In the genomic region with DNA sequence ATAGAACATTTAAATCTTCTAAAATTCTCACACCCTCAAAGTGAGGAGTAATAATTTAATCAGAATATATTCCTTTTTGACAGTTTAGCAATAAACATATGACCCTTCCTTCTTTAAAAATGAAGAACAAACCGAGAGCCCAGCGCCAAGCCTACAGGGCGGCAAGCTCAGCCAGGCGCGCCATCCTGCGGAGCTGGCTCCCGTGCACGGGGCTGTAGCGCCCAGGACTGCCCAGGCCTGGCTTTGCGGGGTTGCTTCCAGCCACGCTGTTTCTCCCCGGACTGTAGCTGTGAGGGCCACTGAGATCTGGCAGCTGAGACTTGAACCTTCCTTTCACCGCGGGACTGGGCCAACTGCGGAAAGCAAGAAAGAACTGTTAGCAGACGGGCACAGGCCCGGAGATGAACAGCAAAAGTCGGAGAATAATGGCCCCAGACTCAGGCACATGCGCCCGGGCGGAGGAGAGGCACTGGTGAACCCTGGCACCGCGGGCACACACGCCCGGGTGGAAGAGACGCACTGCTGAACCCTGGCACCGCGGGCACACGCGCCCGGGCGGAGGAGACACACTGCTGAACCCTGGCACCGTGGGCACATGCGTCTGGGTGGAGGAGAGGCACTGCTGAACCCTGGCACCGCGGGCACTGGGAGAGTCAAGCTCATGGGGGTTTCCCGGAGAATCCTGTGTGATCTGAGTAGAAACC, we compare ENCODE assay signal across 22 cellular contexts. TPM values are rescaled to one million over a fixed set of nuclear protein-coding genes. Genes with fewer than 3 reads are reported as not detected.
DNase-seq lines count a peak whose midpoint lies in the region; ATAC-seq, FAIRE-seq and TF ChIP-seq lines count a peak whose summit lies in the region.
"Had no signal": no experiment of that assay in that cellular context is flagged by ENCODE, and none has a peak within 500 bp of the region (broad histone marks: within the 10 kb centered on the region; RNA-seq: fewer than 3 reads in every experiment).

No MANE protein-coding gene starts in this region.

- TF ChIP-seq CTCF in HEK293 (tag by site-specific recombination; IDR thresholded peaks at IDR 0.05) (no peak), K562 (IDR thresholded peaks at IDR 0.05 in 2 of 3, conservative IDR thresholded peaks at IDR 0.05 in 1 of 3; ENCODE audit: insufficient read depth in 2 of 3, low read depth in 1 of 3, low read length in 3 of 3) (no peak), HepG2 (CRISPR knock-in tag; IDR thresholded peaks at IDR 0.05) (no peak)

- peaks cover 5% of the 10 kb centered on the region for H3K9me1 ChIP-seq in K562 (ENCODE audit: control insufficient read depth, insufficient read depth, low read length)

- intact Hi-C loops in K562 (cut with micrococcal nuclease) (no loop called here), HepG2 (cut with micrococcal nuclease; ENCODE audit: unreplicated experiment) (no loop called here), sciatic nerve (cut with DNase I) (no loop called here)

- DNase-seq in K562 (ENCODE audit: extremely low read depth in 1 of 4, low spot score in 3 of 4) (no peak), HepG2 (ENCODE audit: low spot score) (no peak), sciatic nerve (ENCODE audit: low spot score) (no peak), T-helper 2 cell (no peak), NCI-H2029 treated with DMSO at 0.1 percent for 48 hours (lab: John Stamatoyannopoulos, UW) (no peak)
- DNase-seq: ACHN; C1 segment of cervical spinal cord; CD8-positive, alpha-beta memory T cell; DMS79; KG1; NCI-H1105 treated with DMSO at 0.1 percent for 48 hours; NCI-H1694; NCI-H2107; NCI-H510A treated with DMSO at 0.1 percent for 48 hours; NCI-H774; OCI-M1 had no signal

- BruUV-seq in K562 (replicated peaks; lab: Mats Ljungman, UMichigan), result no TSS peak
- BruUV-seq in HepG2 (replicated peaks; lab: Mats Ljungman, UMichigan), result no TSS peak

- no peak overlapping the region; a peak in 1 of 4 replicates for H3K9ac ChIP-seq in K562 (ENCODE audit: insufficient read depth in 1 of 2, low read depth in 2 of 2, low read length in 2 of 2)
- no peak overlapping the region for H3K9ac ChIP-seq in HepG2 (ENCODE audit: insufficient read depth, low read depth, low read length)

- WGBS in K562 (ENCODE audit: insufficient coverage, low coverage, missing lambda C conversion rate), result 94% methylated on average over 29 of the region's 37 CpGs
- WGBS in HepG2 (ENCODE audit: low lambda C conversion rate), result 95% methylated on average over 34 of the region's 37 CpGs

- TF ChIP-seq EP300 in K562 (IDR thresholded peaks at IDR 0.05; ENCODE audit: low read length), result no peak
- no peak for TF ChIP-seq EP300 in HepG2 (IDR thresholded peaks at IDR 0.05; ENCODE audit: low read depth in 2 of 2, low read length in 2 of 2)
- no peak for TF ChIP-seq EP300 in HepG2 (CRISPR knock-in tag; IDR thresholded peaks at IDR 0.05; ENCODE audit: borderline replicate concordance)

- H3K4me3 ChIP-seq in HEK293 (ENCODE audit: low read depth, low read length) (no peak overlapping the region), K562 (no peak overlapping the region), HepG2 (replicated peaks in 1 of 3; ENCODE audit: insufficient read depth in 1 of 3, low read depth in 2 of 3, low read length in 3 of 3) (no peak overlapping the region)

- H3K79me2 ChIP-seq in K562 (ENCODE audit: control insufficient read depth, insufficient read depth, low read length) (no peaks in the 10 kb centered on the region), HepG2 (ENCODE audit: insufficient read depth, low read length) (no peaks in the 10 kb centered on the region)

- H3K9me3 ChIP-seq in HEK293 (ENCODE audit: control insufficient read depth, insufficient read depth, low read depth, low read length), result no peaks in the 10 kb centered on the region
- peaks cover 6% of the 10 kb centered on the region; the same call in 1 of the 2 replicates for H3K9me3 ChIP-seq in K562 (replicated peaks; ENCODE audit: control insufficient read depth, insufficient read depth, low read depth, low read length)
- H3K9me3 ChIP-seq in HepG2 (ENCODE audit: low read length), result no peaks in the 10 kb centered on the region

- TF ChIP-seq RAD21 in K562 (CRISPR knock-in tag; conservative IDR thresholded peaks at IDR 0.05 in 1 of 2, IDR thresholded peaks at IDR 0.05 in 1 of 2) (no peak), HepG2 (CRISPR knock-in tag; IDR thresholded peaks at IDR 0.05) (no peak)

- POLR2A ChIA-PET in HEK293 (lab: Yijun Ruan, JAX), result interaction anchor here (0.6 kb wide), 1 partner anchor 16 kb away, joined by 3 read pairs; no protein-coding TSS in a partner anchor
- POLR2A ChIA-PET in K562 (lab: Yijun Ruan, JAX), result interaction anchor here (0.6 kb wide), 1 partner anchor 35 kb away, joined by 4 read pairs; no protein-coding TSS in a partner anchor
- POLR2A ChIA-PET in HepG2 (lab: Yijun Ruan, JAX), result no interaction called here

- H3K4me1 ChIP-seq in HEK293 (ENCODE audit: control insufficient read depth, insufficient read depth, low read length), result no peaks in the 10 kb centered on the region
- H3K4me1 ChIP-seq in K562 (replicated peaks in 1 of 2; ENCODE audit: control insufficient read depth in 2 of 2, insufficient read depth in 2 of 2, low read length in 2 of 2), result peaks cover 0 to 18% of the 10 kb centered on the region in 2 experiments; a peak in 3 of 5 replicates
- H3K4me1 ChIP-seq in HepG2 (ENCODE audit: insufficient read depth, low read length), result no peaks in the 10 kb centered on the region

- H3K27ac ChIP-seq in HEK293 (ENCODE audit: extremely low read depth, low read depth, low read length) (no peak overlapping the region), K562 (ENCODE audit: extremely low read depth, low read depth, low read length) (no peak overlapping the region), HepG2 (ENCODE audit: extremely low read length, insufficient read depth, low read length) (no peak overlapping the region)

- H3K27me3 ChIP-seq in K562 (ENCODE audit: control insufficient read depth in 2 of 2, insufficient read depth in 2 of 2, low read length in 2 of 2) (no peaks in the 10 kb centered on the region), HepG2 (ENCODE audit: control insufficient read depth in 1 of 2, insufficient read depth in 2 of 2, low read length in 2 of 2) (no peaks in the 10 kb centered on the region)

- no peak for TF ChIP-seq POLR2A in K562 (conservative IDR thresholded peaks at IDR 0.05)
- no peak for TF ChIP-seq POLR2A in HepG2 (IDR thresholded peaks at IDR 0.05; ENCODE audit: insufficient read depth in 1 of 2, low read depth in 2 of 2, low read length in 2 of 2)

- ATAC-seq in K562 (no peak), HepG2 (no peak), sciatic nerve (peak; percentile 20), HG02642 (IDR thresholded peaks at IDR 0.05; ENCODE audit: poor library complexity, unreplicated experiment) (no peak)

- CTCF ChIA-PET in HEK293 (lab: Yijun Ruan, JAX), result no interaction called here
- CTCF ChIA-PET in K562 (lab: Yijun Ruan, JAX; ENCODE audit: low intra/inter-chr PET ratio), result no interaction called here
- CTCF ChIA-PET in HepG2 (lab: Yijun Ruan, JAX; ENCODE audit: low intra/inter-chr PET ratio, low total read pairs), result no interaction called here

- H3K4me2 ChIP-seq in K562 (ENCODE audit: insufficient read depth, low read length), result no peak overlapping the region
- H3K4me2 ChIP-seq in HepG2 (ENCODE audit: low read depth, low read length), result no peak overlapping the region

- no peaks in the 10 kb centered on the region; the same call in 1 of the 2 replicates for H4K20me1 ChIP-seq in K562 (replicated peaks; ENCODE audit: control insufficient read depth, insufficient read depth, low read length)
- no peaks in the 10 kb centered on the region for H4K20me1 ChIP-seq in HepG2 (ENCODE audit: insufficient read depth, low read length)

- in situ Hi-C loops in K562 (cut with MboI), result no loop called here
- in situ Hi-C loops in HepG2 (cut with HindIII; ENCODE audit: extremely low pct_ligation_motif_present, low pct_unique_long_range_greater_than_20kb), result no loop called here

- H3K36me3 ChIP-seq in HEK293 (ENCODE audit: control insufficient read depth in 2 of 2, insufficient read depth in 1 of 2, low read length in 2 of 2) (peaks cover 37 to 95% of the 10 kb centered on the region in 2 experiments), K562 (ENCODE audit: control insufficient read depth, insufficient read depth, low read length) (peaks cover 95% of the 10 kb centered on the region), HepG2 (replicated peaks in 1 of 2; ENCODE audit: control insufficient read depth in 1 of 2, insufficient read depth in 2 of 2, low read length in 2 of 2) (peaks cover 21 to 72% of the 10 kb centered on the region in 2 experiments; a peak in 4 of 5 replicates)

- FAIRE-seq in K562 (lab: Jason Lieb, UNC) (no peak), HepG2 (lab: Jason Lieb, UNC) (no peak)
- FAIRE-seq: D721Med, GM12892, GM18507, H1 had no signal

- no peak overlapping the region for H2AFZ ChIP-seq in K562 (ENCODE audit: low read depth, low read length)
- no peak overlapping the region for H2AFZ ChIP-seq in HepG2 (ENCODE audit: low read length)

RNA-seq across cellular contexts. Expression of gene PGAM5, which starts 16.6 kb away (rescaled TPM):
- total RNA-seq in K562 (2011; cell fraction: chromatin; rRNA removed; ENCODE audit: low replicate concordance), result 33.1 and 58.6 TPM in 2 replicates
- 36.3 and 36.7 TPM in 2 replicates for total RNA-seq in K562 (2011; cell fraction: nucleolus; rRNA removed)
- total RNA-seq in K562 (2011; cell fraction: nucleoplasm; rRNA removed), result 27.6 and 28.5 TPM in 2 replicates
- 99.8 and 119 TPM in 2 replicates for total RNA-seq in K562 (2014; rRNA removed)
- 56.8 and 69.5 TPM in 2 replicates for total RNA-seq in K562 (2014; rRNA removed; fragmentation: Illumina TruSeq; extraction: Trizol)
- total RNA-seq in K562 (2015; rRNA removed; fragmentation: Illumina TruSeq; extraction: Trizol), result 88.5 and 89.0 TPM in 2 replicates
- total RNA-seq in K562 (2021), result 121 and 125 TPM in 2 replicates
- 49.1 and 49.2 TPM in 2 replicates for polyA plus RNA-seq in K562 (2011; rRNA removed)
- polyA plus RNA-seq in K562 (2011; cell fraction: cytosol; rRNA removed), result 56.7 and 135 TPM in 2 replicates
- polyA plus RNA-seq in K562 (2011; cell fraction: nucleus; rRNA removed), result 20.9 and 37.2 TPM in 2 replicates
- 39.2 and 77.3 TPM in 2 replicates for polyA plus RNA-seq in K562 (2012)
- polyA plus RNA-seq in K562 (2014; fragmentation: Illumina TruSeq; extraction: Trizol), result 90.2 and 97.3 TPM in 2 replicates
- 10 to 100 TPM in 1 of 2 experiments, 1 to 10 TPM in 1; 7.4 to 11.4 TPM for polyA plus RNA-seq in K562 (2014; fragmentation: Nextera tagmentation; extraction: Ambion mirVana)
- 60.7 and 78.9 TPM in 2 replicates for polyA plus RNA-seq in K562 (2014; rRNA removed)
- 33.5 and 64.2 TPM in 2 replicates for polyA minus RNA-seq in K562 (2011; rRNA and poly(A)+ RNA removed)
- polyA minus RNA-seq in K562 (2011; cell fraction: cytosol; rRNA and poly(A)+ RNA removed), result 85.1 and 114 TPM in 2 replicates
- polyA minus RNA-seq in K562 (2011; cell fraction: nucleus; rRNA and poly(A)+ RNA removed), result 17.0 and 19.7 TPM in 2 replicates
- 77.1 and 77.9 TPM in 2 replicates for total RNA-seq in HepG2 (2016; rRNA removed; fragmentation: Illumina TruSeq; extraction: Trizol)
- 37.0 and 40.3 TPM in 2 replicates for total RNA-seq in HepG2 (2016; cell fraction: cytosol; rRNA removed; fragmentation: Illumina TruSeq; extraction: Trizol; ENCODE audit: low read depth)
- total RNA-seq in HepG2 (2016; cell fraction: insoluble cytoplasmic fraction; rRNA removed; fragmentation: Illumina TruSeq; extraction: Trizol), result 75.8 and 78.5 TPM in 2 replicates
- total RNA-seq in HepG2 (2016; cell fraction: membrane; rRNA removed; fragmentation: Illumina TruSeq; extraction: Trizol), result 82.5 and 88.7 TPM in 2 replicates
- total RNA-seq in HepG2 (2016; cell fraction: nucleus; rRNA removed; fragmentation: Illumina TruSeq; extraction: Trizol), result 27.7 and 31.2 TPM in 2 replicates
- 18.0 and 23.8 TPM in 2 replicates for polyA plus RNA-seq in HepG2 (2011; rRNA removed)
- 15.3 and 23.5 TPM in 2 replicates for polyA plus RNA-seq in HepG2 (2011; cell fraction: cytosol; rRNA removed)
- polyA plus RNA-seq in HepG2 (2011; cell fraction: nucleus; rRNA removed), result 14.4 and 15.9 TPM in 2 replicates
- polyA plus RNA-seq in HepG2 (2012), result 14.5 and 23.5 TPM in 2 replicates
- 28.3 and 31.0 TPM in 2 replicates for polyA plus RNA-seq in HepG2 (2016; cell fraction: cytosol; fragmentation: Illumina TruSeq; extraction: Trizol; ENCODE audit: low read depth)
- 59.5 and 70.5 TPM in 2 replicates for polyA plus RNA-seq in HepG2 (2016; cell fraction: insoluble cytoplasmic fraction; fragmentation: Illumina TruSeq; extraction: Trizol; ENCODE audit: low read depth)
- polyA plus RNA-seq in HepG2 (2016; cell fraction: membrane; fragmentation: Illumina TruSeq; extraction: Trizol; ENCODE audit: low read depth), result 47.3 and 51.7 TPM in 2 replicates
- polyA plus RNA-seq in HepG2 (2016; cell fraction: nucleus; fragmentation: Illumina TruSeq; extraction: Trizol; ENCODE audit: insufficient read depth, low read depth), result 43.9 and 45.1 TPM in 2 replicates
- 89.6 and 210 TPM in 2 replicates for polyA minus RNA-seq in HepG2 (2011; rRNA and poly(A)+ RNA removed; ENCODE audit: low replicate concordance)
- 28.3 and 32.7 TPM in 2 replicates for polyA minus RNA-seq in HepG2 (2011; cell fraction: cytosol; rRNA and poly(A)+ RNA removed)
- 9.9 and 10.2 TPM in 2 replicates for polyA minus RNA-seq in HepG2 (2011; cell fraction: nucleus; rRNA and poly(A)+ RNA removed)
- 12.1 TPM for total RNA-seq in sciatic nerve

RNA-seq across cellular contexts. Expression of gene ANKLE2, which starts 34.4 kb away (rescaled TPM):
- 353 and 486 TPM in 2 replicates for total RNA-seq in K562 (2011; cell fraction: chromatin; rRNA removed; ENCODE audit: low replicate concordance)
- total RNA-seq in K562 (2011; cell fraction: nucleolus; rRNA removed), result 225 and 254 TPM in 2 replicates
- 264 and 271 TPM in 2 replicates for total RNA-seq in K562 (2011; cell fraction: nucleoplasm; rRNA removed)
- total RNA-seq in K562 (2014; rRNA removed) (33.6 and 42.3 TPM in 2 replicates), K562 (2014; rRNA removed; fragmentation: Illumina TruSeq; extraction: Trizol) (44.0 and 45.6 TPM in 2 replicates), K562 (2015; rRNA removed; fragmentation: Illumina TruSeq; extraction: Trizol) (49.5 and 50.4 TPM in 2 replicates), K562 (2021) (54.3 and 56.9 TPM in 2 replicates), HepG2 (2016; rRNA removed; fragmentation: Illumina TruSeq; extraction: Trizol) (16.2 and 35.3 TPM in 2 replicates), sciatic nerve (55.9 TPM)
- polyA plus RNA-seq in K562 (2011; rRNA removed) (57.7 and 69.0 TPM in 2 replicates), K562 (2014; fragmentation: Illumina TruSeq; extraction: Trizol) (43.6 and 46.3 TPM in 2 replicates), K562 (2014; fragmentation: Nextera tagmentation; extraction: Ambion mirVana) (1 to 10 TPM; 3.2 TPM), K562 (2014; rRNA removed) (49.7 and 51.6 TPM in 2 replicates), HepG2 (2011; rRNA removed) (37.1 and 51.2 TPM in 2 replicates)
- polyA plus RNA-seq in K562 (2011; cell fraction: cytosol; rRNA removed), result 41.4 and 48.0 TPM in 2 replicates
- polyA plus RNA-seq in K562 (2011; cell fraction: nucleus; rRNA removed), result 224 and 322 TPM in 2 replicates
- polyA plus RNA-seq in K562 (2012), result 39.1 and 44.5 TPM in 2 replicates
- 139 and 163 TPM in 2 replicates for polyA minus RNA-seq in K562 (2011; rRNA and poly(A)+ RNA removed)
- 46.5 and 72.4 TPM in 2 replicates for polyA minus RNA-seq in K562 (2011; cell fraction: cytosol; rRNA and poly(A)+ RNA removed)
- 105 and 129 TPM in 2 replicates for polyA minus RNA-seq in K562 (2011; cell fraction: nucleus; rRNA and poly(A)+ RNA removed)
- 20.1 and 20.5 TPM in 2 replicates for total RNA-seq in HepG2 (2016; cell fraction: cytosol; rRNA removed; fragmentation: Illumina TruSeq; extraction: Trizol; ENCODE audit: low read depth)
- total RNA-seq in HepG2 (2016; cell fraction: insoluble cytoplasmic fraction; rRNA removed; fragmentation: Illumina TruSeq; extraction: Trizol), result 14.0 and 36.7 TPM in 2 replicates
- total RNA-seq in HepG2 (2016; cell fraction: membrane; rRNA removed; fragmentation: Illumina TruSeq; extraction: Trizol), result 16.8 and 21.8 TPM in 2 replicates
- total RNA-seq in HepG2 (2016; cell fraction: nucleus; rRNA removed; fragmentation: Illumina TruSeq; extraction: Trizol), result 62.3 and 64.4 TPM in 2 replicates
- polyA plus RNA-seq in HepG2 (2011; cell fraction: cytosol; rRNA removed), result 23.3 and 24.4 TPM in 2 replicates
- polyA plus RNA-seq in HepG2 (2011; cell fraction: nucleus; rRNA removed), result 163 and 166 TPM in 2 replicates
- 30.1 and 31.6 TPM in 2 replicates for polyA plus RNA-seq in HepG2 (2012)
- 3.0 and 3.4 TPM in 2 replicates for polyA plus RNA-seq in HepG2 (2016; cell fraction: cytosol; fragmentation: Illumina TruSeq; extraction: Trizol; ENCODE audit: low read depth)
- 12.3 and 14.0 TPM in 2 replicates for polyA plus RNA-seq in HepG2 (2016; cell fraction: insoluble cytoplasmic fraction; fragmentation: Illumina TruSeq; extraction: Trizol; ENCODE audit: low read depth)
- 7.1 and 7.4 TPM in 2 replicates for polyA plus RNA-seq in HepG2 (2016; cell fraction: membrane; fragmentation: Illumina TruSeq; extraction: Trizol; ENCODE audit: low read depth)
- 129 and 136 TPM in 2 replicates for polyA plus RNA-seq in HepG2 (2016; cell fraction: nucleus; fragmentation: Illumina TruSeq; extraction: Trizol; ENCODE audit: insufficient read depth, low read depth)
- 183 and 431 TPM in 2 replicates for polyA minus RNA-seq in HepG2 (2011; rRNA and poly(A)+ RNA removed; ENCODE audit: low replicate concordance)
- 26.3 and 37.6 TPM in 2 replicates for polyA minus RNA-seq in HepG2 (2011; cell fraction: cytosol; rRNA and poly(A)+ RNA removed)
- polyA minus RNA-seq in HepG2 (2011; cell fraction: nucleus; rRNA and poly(A)+ RNA removed), result 111 and 121 TPM in 2 replicates

RNA-seq across cellular contexts. Expression of gene PXMP2, which starts 39.9 kb away (rescaled TPM):
- 19.3 and 34.7 TPM in 2 replicates for total RNA-seq in K562 (2011; cell fraction: chromatin; rRNA removed; ENCODE audit: low replicate concordance)
- 30.4 and 31.9 TPM in 2 replicates for total RNA-seq in K562 (2011; cell fraction: nucleolus; rRNA removed)
- total RNA-seq in K562 (2011; cell fraction: nucleoplasm; rRNA removed), result 32.8 and 57.0 TPM in 2 replicates
- total RNA-seq in K562 (2014; rRNA removed), result 66.1 and 70.9 TPM in 2 replicates
- 34.8 and 37.8 TPM in 2 replicates for total RNA-seq in K562 (2014; rRNA removed; fragmentation: Illumina TruSeq; extraction: Trizol)
- 39.8 and 41.0 TPM in 2 replicates for total RNA-seq in K562 (2015; rRNA removed; fragmentation: Illumina TruSeq; extraction: Trizol)
- total RNA-seq in K562 (2021), result 46.1 and 49.6 TPM in 2 replicates
- polyA plus RNA-seq in K562 (2011; rRNA removed), result 37.7 and 44.7 TPM in 2 replicates
- 48.9 and 69.8 TPM in 2 replicates for polyA plus RNA-seq in K562 (2011; cell fraction: cytosol; rRNA removed)
- polyA plus RNA-seq in K562 (2011; cell fraction: nucleus; rRNA removed), result 30.7 and 38.7 TPM in 2 replicates
- 43.7 and 55.0 TPM in 2 replicates for polyA plus RNA-seq in K562 (2012)
- 43.1 and 52.3 TPM in 2 replicates for polyA plus RNA-seq in K562 (2014; fragmentation: Illumina TruSeq; extraction: Trizol)
- polyA plus RNA-seq in K562 (2014; fragmentation: Nextera tagmentation; extraction: Ambion mirVana), result 1 to 10 TPM; 3.0 to 6.8 TPM
- polyA plus RNA-seq in K562 (2014; rRNA removed), result 64.0 and 66.0 TPM in 2 replicates
- polyA minus RNA-seq in K562 (2011; rRNA and poly(A)+ RNA removed), result 14.0 and 19.0 TPM in 2 replicates
- 12.7 and 15.9 TPM in 2 replicates for polyA minus RNA-seq in K562 (2011; cell fraction: cytosol; rRNA and poly(A)+ RNA removed)
- 7.6 and 10.8 TPM in 2 replicates for polyA minus RNA-seq in K562 (2011; cell fraction: nucleus; rRNA and poly(A)+ RNA removed)
- 38.3 and 42.9 TPM in 2 replicates for total RNA-seq in HepG2 (2016; rRNA removed; fragmentation: Illumina TruSeq; extraction: Trizol)
- 129 and 144 TPM in 2 replicates for total RNA-seq in HepG2 (2016; cell fraction: cytosol; rRNA removed; fragmentation: Illumina TruSeq; extraction: Trizol; ENCODE audit: low read depth)
- 34.3 and 45.4 TPM in 2 replicates for total RNA-seq in HepG2 (2016; cell fraction: insoluble cytoplasmic fraction; rRNA removed; fragmentation: Illumina TruSeq; extraction: Trizol)
- 94.5 and 107 TPM in 2 replicates for total RNA-seq in HepG2 (2016; cell fraction: membrane; rRNA removed; fragmentation: Illumina TruSeq; extraction: Trizol)
- 16.5 and 17.4 TPM in 2 replicates for total RNA-seq in HepG2 (2016; cell fraction: nucleus; rRNA removed; fragmentation: Illumina TruSeq; extraction: Trizol)
- 24.4 and 25.5 TPM in 2 replicates for polyA plus RNA-seq in HepG2 (2011; rRNA removed)
- 21.8 and 27.1 TPM in 2 replicates for polyA plus RNA-seq in HepG2 (2011; cell fraction: cytosol; rRNA removed)
- polyA plus RNA-seq in HepG2 (2011; cell fraction: nucleus; rRNA removed), result 11.1 and 15.6 TPM in 2 replicates
- polyA plus RNA-seq in HepG2 (2012), result 14.0 and 18.0 TPM in 2 replicates
- polyA plus RNA-seq in HepG2 (2016; cell fraction: cytosol; fragmentation: Illumina TruSeq; extraction: Trizol; ENCODE audit: low read depth), result 136 and 147 TPM in 2 replicates
- 33.1 and 37.0 TPM in 2 replicates for polyA plus RNA-seq in HepG2 (2016; cell fraction: insoluble cytoplasmic fraction; fragmentation: Illumina TruSeq; extraction: Trizol; ENCODE audit: low read depth)
- 87.1 and 93.3 TPM in 2 replicates for polyA plus RNA-seq in HepG2 (2016; cell fraction: membrane; fragmentation: Illumina TruSeq; extraction: Trizol; ENCODE audit: low read depth)
- polyA plus RNA-seq in HepG2 (2016; cell fraction: nucleus; fragmentation: Illumina TruSeq; extraction: Trizol; ENCODE audit: insufficient read depth, low read depth), result 39.4 and 39.9 TPM in 2 replicates
- polyA minus RNA-seq in HepG2 (2011; rRNA and poly(A)+ RNA removed; ENCODE audit: low replicate concordance), result 14.3 and 48.1 TPM in 2 replicates
- polyA minus RNA-seq in HepG2 (2011; cell fraction: cytosol; rRNA and poly(A)+ RNA removed), result 4.0 and 7.8 TPM in 2 replicates
- 7.0 and 7.9 TPM in 2 replicates for polyA minus RNA-seq in HepG2 (2011; cell fraction: nucleus; rRNA and poly(A)+ RNA removed)
- total RNA-seq in sciatic nerve, result 18.3 TPM

RNA-seq across cellular contexts. Expression of gene POLE, which starts 40.1 kb away (rescaled TPM):
- total RNA-seq in K562 (2011; cell fraction: chromatin; rRNA removed; ENCODE audit: low replicate concordance), result 895 and 1,680 TPM in 2 replicates
- total RNA-seq in K562 (2011; cell fraction: nucleolus; rRNA removed), result 685 and 695 TPM in 2 replicates
- 707 and 745 TPM in 2 replicates for total RNA-seq in K562 (2011; cell fraction: nucleoplasm; rRNA removed)
- total RNA-seq in K562 (2014; rRNA removed) (83.6 and 86.3 TPM in 2 replicates), K562 (2014; rRNA removed; fragmentation: Illumina TruSeq; extraction: Trizol) (36.3 and 39.1 TPM in 2 replicates), K562 (2015; rRNA removed; fragmentation: Illumina TruSeq; extraction: Trizol) (42.2 and 42.3 TPM in 2 replicates), K562 (2021) (130 and 154 TPM in 2 replicates), HepG2 (2016; rRNA removed; fragmentation: Illumina TruSeq; extraction: Trizol) (25.7 and 52.2 TPM in 2 replicates), sciatic nerve (39.2 TPM)
- polyA plus RNA-seq in K562 (2011; rRNA removed) (49.6 and 81.7 TPM in 2 replicates), K562 (2014; fragmentation: Illumina TruSeq; extraction: Trizol) (64.2 and 65.6 TPM in 2 replicates), K562 (2014; fragmentation: Nextera tagmentation; extraction: Ambion mirVana) (1 to 10 TPM; 2.4 to 2.5 TPM), K562 (2014; rRNA removed) (90.6 and 126 TPM in 2 replicates), HepG2 (2011; rRNA removed) (23.2 and 25.3 TPM in 2 replicates)
- 34.1 and 49.5 TPM in 2 replicates for polyA plus RNA-seq in K562 (2011; cell fraction: cytosol; rRNA removed)
- polyA plus RNA-seq in K562 (2011; cell fraction: nucleus; rRNA removed), result 471 and 640 TPM in 2 replicates
- 78.0 and 105 TPM in 2 replicates for polyA plus RNA-seq in K562 (2012)
- 94.9 and 115 TPM in 2 replicates for polyA minus RNA-seq in K562 (2011; rRNA and poly(A)+ RNA removed)
- 123 and 159 TPM in 2 replicates for polyA minus RNA-seq in K562 (2011; cell fraction: cytosol; rRNA and poly(A)+ RNA removed)
- 317 and 354 TPM in 2 replicates for polyA minus RNA-seq in K562 (2011; cell fraction: nucleus; rRNA and poly(A)+ RNA removed)
- 59.1 and 64.2 TPM in 2 replicates for total RNA-seq in HepG2 (2016; cell fraction: cytosol; rRNA removed; fragmentation: Illumina TruSeq; extraction: Trizol; ENCODE audit: low read depth)
- total RNA-seq in HepG2 (2016; cell fraction: insoluble cytoplasmic fraction; rRNA removed; fragmentation: Illumina TruSeq; extraction: Trizol), result 20.9 and 52.7 TPM in 2 replicates
- 57.6 and 66.6 TPM in 2 replicates for total RNA-seq in HepG2 (2016; cell fraction: membrane; rRNA removed; fragmentation: Illumina TruSeq; extraction: Trizol)
- 72.5 and 80.9 TPM in 2 replicates for total RNA-seq in HepG2 (2016; cell fraction: nucleus; rRNA removed; fragmentation: Illumina TruSeq; extraction: Trizol)
- 4.8 and 9.4 TPM in 2 replicates for polyA plus RNA-seq in HepG2 (2011; cell fraction: cytosol; rRNA removed)
- 134 and 225 TPM in 2 replicates for polyA plus RNA-seq in HepG2 (2011; cell fraction: nucleus; rRNA removed)
- 14.9 and 21.3 TPM in 2 replicates for polyA plus RNA-seq in HepG2 (2012)
- 4.1 and 5.2 TPM in 2 replicates for polyA plus RNA-seq in HepG2 (2016; cell fraction: cytosol; fragmentation: Illumina TruSeq; extraction: Trizol; ENCODE audit: low read depth)
- polyA plus RNA-seq in HepG2 (2016; cell fraction: insoluble cytoplasmic fraction; fragmentation: Illumina TruSeq; extraction: Trizol; ENCODE audit: low read depth), result 21.3 and 29.5 TPM in 2 replicates
- polyA plus RNA-seq in HepG2 (2016; cell fraction: membrane; fragmentation: Illumina TruSeq; extraction: Trizol; ENCODE audit: low read depth), result 11.4 and 13.7 TPM in 2 replicates
- 185 and 194 TPM in 2 replicates for polyA plus RNA-seq in HepG2 (2016; cell fraction: nucleus; fragmentation: Illumina TruSeq; extraction: Trizol; ENCODE audit: insufficient read depth, low read depth)
- polyA minus RNA-seq in HepG2 (2011; rRNA and poly(A)+ RNA removed; ENCODE audit: low replicate concordance), result 104 and 245 TPM in 2 replicates
- polyA minus RNA-seq in HepG2 (2011; cell fraction: cytosol; rRNA and poly(A)+ RNA removed), result 12.9 and 22.7 TPM in 2 replicates
- polyA minus RNA-seq in HepG2 (2011; cell fraction: nucleus; rRNA and poly(A)+ RNA removed), result 79.4 and 111 TPM in 2 replicates
